13 cellular contexts compared by ENCODE assay signal in genomic region chr10:119286983-119287612, GRCh38.
DNase-seq lines count a peak whose midpoint lies in the region; ATAC-seq and TF ChIP-seq lines count a peak whose summit lies in the region.
"Had no signal": no experiment of that assay in that cellular context is flagged by ENCODE, and none has a peak within 500 bp of the region (broad histone marks: within the 10 kb centered on the region; RNA-seq: fewer than 3 reads in every experiment).

No MANE protein-coding gene starts in this region.

- H3K27ac ChIP-seq in heart right ventricle: peak overlapping the region in 6 of 10 donors; percentile 11 to 81 (median 73)
- H3K27ac ChIP-seq in right cardiac atrium (ENCODE audit: low read length): no peak overlapping the region
- H3K27ac ChIP-seq in lower lobe of right lung: peak overlapping the region; percentile 60
- peak overlapping the region; percentile 51 for H3K27ac ChIP-seq in upper lobe of right lung
- H3K27ac ChIP-seq: vagina had no signal

- POLR2A ChIA-PET in activated CD8-positive, alpha-beta T cell treated with anti-CD3 and anti-CD28 coated beads for 36 hours (lab: Charles Lee): interaction anchor here (0.6 to 1.9 kb wide), 3 partner anchors 11 to 19 kb away, joined by 3 to 10 read pairs (median 4); no protein-coding TSS in a partner anchor

- H3K4me1 Mint-ChIP-seq in activated CD8-positive, alpha-beta T cell treated with anti-CD3 and anti-CD28 coated beads for 36 hours (ENCODE audit: low read depth): peaks cover 68% of the 10 kb centered on the region

- no peaks in the 10 kb centered on the region for H3K9me3 Mint-ChIP-seq in activated CD8-positive, alpha-beta T cell treated with anti-CD3 and anti-CD28 coated beads for 36 hours

- H3K4me1 ChIP-seq in heart right ventricle: peaks cover 46 to 93% (median 87%) of the 10 kb centered on the region in 9 donors
- peaks cover 56% of the 10 kb centered on the region for H3K4me1 ChIP-seq in right cardiac atrium (ENCODE audit: control insufficient read depth, insufficient read depth, low read length)
- H3K4me1 ChIP-seq in lower lobe of right lung: peaks cover 88% of the 10 kb centered on the region
- peaks cover 85% of the 10 kb centered on the region for H3K4me1 ChIP-seq in upper lobe of right lung

- H3K9me3 ChIP-seq in heart right ventricle: no peaks in the 10 kb centered on the region
- no peaks in the 10 kb centered on the region for H3K9me3 ChIP-seq in right cardiac atrium (ENCODE audit: control insufficient read depth, low read length)
- H3K9me3 ChIP-seq in lower lobe of right lung: no peaks in the 10 kb centered on the region
- H3K9me3 ChIP-seq in upper lobe of right lung: no peaks in the 10 kb centered on the region
- H3K9me3 ChIP-seq: sigmoid colon, vagina had no signal

- TF ChIP-seq CTCF in heart right ventricle (IDR thresholded peaks at IDR 0.05): no peak
- no peak for TF ChIP-seq CTCF in activated CD8-positive, alpha-beta T cell treated with anti-CD3 and anti-CD28 coated beads for 36 hours (IDR thresholded peaks at IDR 0.05)
- TF ChIP-seq CTCF in lower lobe of right lung (IDR thresholded peaks at IDR 0.05): no peak
- TF ChIP-seq CTCF in upper lobe of right lung (IDR thresholded peaks at IDR 0.05): no peak

- H3K36me3 ChIP-seq in heart right ventricle (no peaks in the 10 kb centered on the region), lower lobe of right lung (no peaks in the 10 kb centered on the region), upper lobe of right lung (no peaks in the 10 kb centered on the region)
- H3K36me3 ChIP-seq: sigmoid colon, vagina had no signal

- H3K4me3 Mint-ChIP-seq in activated CD8-positive, alpha-beta T cell treated with anti-CD3 and anti-CD28 coated beads for 36 hours: no peak overlapping the region

- peak overlapping the region; percentile 84 for H3K27ac Mint-ChIP-seq in activated CD8-positive, alpha-beta T cell treated with anti-CD3 and anti-CD28 coated beads for 36 hours

- H3K27me3 ChIP-seq in heart right ventricle: no peaks in the 10 kb centered on the region
- no peaks in the 10 kb centered on the region for H3K27me3 ChIP-seq in right cardiac atrium (ENCODE audit: control insufficient read depth, insufficient read depth)
- H3K27me3 ChIP-seq in lower lobe of right lung (ENCODE audit: low read depth): no peaks in the 10 kb centered on the region
- no peaks in the 10 kb centered on the region for H3K27me3 ChIP-seq in upper lobe of right lung
- H3K27me3 ChIP-seq: sigmoid colon, vagina had no signal

- no peaks in the 10 kb centered on the region for H3K36me3 Mint-ChIP-seq in activated CD8-positive, alpha-beta T cell treated with anti-CD3 and anti-CD28 coated beads for 36 hours (ENCODE audit: low read depth)

- H3K4me3 ChIP-seq in heart right ventricle: no peak overlapping the region
- no peak overlapping the region for H3K4me3 ChIP-seq in right cardiac atrium (ENCODE audit: low read length)
- H3K4me3 ChIP-seq in lower lobe of right lung: no peak overlapping the region
- H3K4me3 ChIP-seq in upper lobe of right lung: no peak overlapping the region
- H3K4me3 ChIP-seq: sigmoid colon, vagina had no signal

- DNase-seq in heart right ventricle (no peak), right cardiac atrium (no peak), lower lobe of right lung (no peak), upper lobe of right lung (no peak), HUDEP-2 (lab: John Stamatoyannopoulos, UW; ENCODE audit: unreplicated experiment in 76 of 76) (no peak)
- no peak for DNase-seq in activated CD8-positive, alpha-beta T cell treated with anti-CD3 and anti-CD28 coated beads for 36 hours
- DNase-seq: activated gamma-delta T cell, Calu3, hippocampal formation, NCI-H2081, sigmoid colon had no signal

- intact Hi-C loops in heart right ventricle (cut with DNase I) (loop anchor here in 1 of 10 donors (5.0 to 10.0 kb wide), 2 partner anchors 80 to 128 kb away; partner anchors contain the start of gene GRK5), right cardiac atrium (cut with DNase I) (loop anchor here in 3 of 4 donors (10.0 kb wide), 3 partner anchors 48 to 82 kb away; partner anchors contain the start of gene GRK5 (in 2 of the 3)), lower lobe of right lung (cut with DNase I) (no loop called here), upper lobe of right lung (cut with DNase I) (no loop called here)
- intact Hi-C loops in activated CD8-positive, alpha-beta T cell treated with anti-CD3 and anti-CD28 coated beads for 36 hours (cut with micrococcal nuclease): no loop called here

- ATAC-seq in heart right ventricle (no peak), right cardiac atrium (no peak), lower lobe of right lung (no peak), upper lobe of right lung (no peak), HG02763 (IDR thresholded peaks at IDR 0.05; ENCODE audit: unreplicated experiment) (no peak)
- no peak for ATAC-seq in activated CD8-positive, alpha-beta T cell treated with anti-CD3 and anti-CD28 coated beads for 36 hours

- no peaks in the 10 kb centered on the region for H3K27me3 Mint-ChIP-seq in activated CD8-positive, alpha-beta T cell treated with anti-CD3 and anti-CD28 coated beads for 36 hours

- WGBS in heart right ventricle, 2 donors: 73 to 96% methylated on average over 2 of the region's 2 CpGs
- WGBS in right cardiac atrium: 83% methylated on average over 2 of the region's 2 CpGs

- CTCF ChIA-PET in activated CD8-positive, alpha-beta T cell treated with anti-CD3 and anti-CD28 coated beads for 36 hours (lab: Charles Lee): interaction anchor here (0.6 kb wide), 1 partner anchor 54 kb away, joined by 4 read pairs; no protein-coding TSS in a partner anchor

Comparison
In these comparisons a context has a peak if more than half of its experiments do, and no peak if none do; other contexts are left out.
1. intact Hi-C loops: an anchor here in right cardiac atrium (10.0 kb wide); none called in activated CD8-positive, alpha-beta T cell treated with anti-CD3 and anti-CD28 coated beads for 36 hours, lower lobe of right lung and upper lobe of right lung.